Comparison of ENCODE assay signal across 8 cellular contexts in the genomic region with DNA sequence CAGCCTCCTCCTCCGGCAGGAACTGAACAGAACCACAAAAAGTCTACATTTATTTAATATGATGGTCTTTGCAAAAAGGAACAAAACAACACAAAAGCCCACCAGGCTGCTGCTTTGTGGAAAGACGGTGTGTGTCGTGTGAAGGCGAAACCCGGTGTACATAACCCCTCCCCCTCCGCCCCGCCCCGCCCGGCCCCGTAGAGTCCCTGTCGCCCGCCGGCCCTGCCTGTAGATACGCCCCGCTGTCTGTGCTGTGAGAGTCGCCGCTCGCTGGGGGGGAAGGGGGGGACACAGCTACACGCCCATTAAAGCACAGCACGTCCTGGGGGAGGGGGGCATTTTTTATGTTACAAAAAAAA.
A peak's percentile ranks its signal among the peaks of the same experiment; 100 is the strongest.
DNase-seq lines count a peak whose midpoint lies in the region; ATAC-seq and TF ChIP-seq lines count a peak whose summit lies in the region.

No MANE protein-coding gene starts in this region.

- no peaks in the 10 kb centered on the region for H3K36me3 ChIP-seq in BE2C

- no peaks in the 10 kb centered on the region for H3K9me3 Mint-ChIP-seq in activated naive CD8-positive, alpha-beta T cell treated with anti-CD3 and anti-CD28 coated beads, Interleukin-2, amount 10 ng/mL, durations not matched to agents 7 days and 5 days

- H3K27me3 ChIP-seq in BE2C (peaks cover 86% of the 10 kb centered on the region), mononuclear cell (ENCODE audit: insufficient read depth, low read length) (peaks cover 85% of the 10 kb centered on the region)

- peaks cover 81% of the 10 kb centered on the region for H3K27me3 Mint-ChIP-seq in activated naive CD8-positive, alpha-beta T cell treated with anti-CD3 and anti-CD28 coated beads, Interleukin-2, amount 10 ng/mL, durations not matched to agents 7 days and 5 days

- H3K4me1 Mint-ChIP-seq in activated naive CD8-positive, alpha-beta T cell treated with anti-CD3 and anti-CD28 coated beads, Interleukin-2, amount 10 ng/mL, durations not matched to agents 7 days and 5 days, result peaks cover 26% of the 10 kb centered on the region

- TF ChIP-seq CTCF in BE2C (IDR thresholded peaks at IDR 0.05; ENCODE audit: low read depth, low read length), result no peak

- H3K9me3 ChIP-seq in BE2C (no peaks in the 10 kb centered on the region), mononuclear cell (ENCODE audit: low read depth, low read length) (no peaks in the 10 kb centered on the region)

- H3K4me3 Mint-ChIP-seq in activated naive CD8-positive, alpha-beta T cell treated with anti-CD3 and anti-CD28 coated beads, Interleukin-2, amount 10 ng/mL, durations not matched to agents 7 days and 5 days, result peak overlapping the region; percentile 81

- peak overlapping the region; percentile 44 for H3K4me3 ChIP-seq in BE2C (ENCODE audit: low read depth, low read length)
- H3K4me3 ChIP-seq in Jurkat, Clone E6-1 (ENCODE audit: low read length), result peak overlapping the region; percentile 40
- peak overlapping the region; percentile 15 for H3K4me3 ChIP-seq in mononuclear cell (ENCODE audit: low read length)

- H3K4me1 ChIP-seq in BE2C (no peaks in the 10 kb centered on the region), mononuclear cell (ENCODE audit: insufficient read depth, low read length) (peaks cover 39% of the 10 kb centered on the region)

- H3K27ac Mint-ChIP-seq in activated naive CD8-positive, alpha-beta T cell treated with anti-CD3 and anti-CD28 coated beads, Interleukin-2, amount 10 ng/mL, durations not matched to agents 7 days and 5 days, result no peak overlapping the region

- peak; percentile 50 for ATAC-seq in activated naive CD8-positive, alpha-beta T cell treated with anti-CD3 and anti-CD28 coated beads, Interleukin-2, amount 10 ng/mL, durations not matched to agents 7 days and 5 days (ENCODE audit: low read depth)
- no peak for ATAC-seq in GM18519 (IDR thresholded peaks at IDR 0.05; ENCODE audit: low FRiP score, unreplicated experiment)

- no peaks in the 10 kb centered on the region for H3K36me3 Mint-ChIP-seq in activated naive CD8-positive, alpha-beta T cell treated with anti-CD3 and anti-CD28 coated beads, Interleukin-2, amount 10 ng/mL, durations not matched to agents 7 days and 5 days

- POLR2A ChIA-PET in activated naive CD8-positive, alpha-beta T cell treated with anti-CD3 and anti-CD28 coated beads, Interleukin-2, amount 10 ng/mL, durations not matched to agents 7 days and 5 days (lab: Charles Lee), result no interaction called here

- DNase-seq in BE2C, result peak; percentile 21
- no peak for DNase-seq in Jurkat, Clone E6-1 (ENCODE audit: low read depth, low spot score)
- peak; percentile 45 for DNase-seq in activated naive CD8-positive, alpha-beta T cell treated with anti-CD3 and anti-CD28 coated beads, Interleukin-2, amount 10 ng/mL, durations not matched to agents 7 days and 5 days
- DNase-seq in hypothalamus (lab: John Stamatoyannopoulos, UW), result no peak
- no peak for DNase-seq in retina
- DNase-seq in AG08395 (ENCODE audit: low spot score), result no peak

Comparison
In these comparisons a context has a peak if more than half of its experiments do, and no peak if none do; other contexts are left out.
1. DNase-seq: peak in BE2C (single experiment) and activated naive CD8-positive, alpha-beta T cell treated with anti-CD3 and anti-CD28 coated beads, Interleukin-2, amount 10 ng/mL, durations not matched to agents 7 days and 5 days (single experiment); none in Jurkat, Clone E6-1 (single experiment), hypothalamus (0 of 51), retina (single experiment) and AG08395 (single experiment).
2. Peak in every context shown above with its lines, with median percentiles within 50 percentile points of each other: H3K4me3 ChIP-seq.